ENCODE assay signal across 20 cellular contexts in the genomic region with DNA sequence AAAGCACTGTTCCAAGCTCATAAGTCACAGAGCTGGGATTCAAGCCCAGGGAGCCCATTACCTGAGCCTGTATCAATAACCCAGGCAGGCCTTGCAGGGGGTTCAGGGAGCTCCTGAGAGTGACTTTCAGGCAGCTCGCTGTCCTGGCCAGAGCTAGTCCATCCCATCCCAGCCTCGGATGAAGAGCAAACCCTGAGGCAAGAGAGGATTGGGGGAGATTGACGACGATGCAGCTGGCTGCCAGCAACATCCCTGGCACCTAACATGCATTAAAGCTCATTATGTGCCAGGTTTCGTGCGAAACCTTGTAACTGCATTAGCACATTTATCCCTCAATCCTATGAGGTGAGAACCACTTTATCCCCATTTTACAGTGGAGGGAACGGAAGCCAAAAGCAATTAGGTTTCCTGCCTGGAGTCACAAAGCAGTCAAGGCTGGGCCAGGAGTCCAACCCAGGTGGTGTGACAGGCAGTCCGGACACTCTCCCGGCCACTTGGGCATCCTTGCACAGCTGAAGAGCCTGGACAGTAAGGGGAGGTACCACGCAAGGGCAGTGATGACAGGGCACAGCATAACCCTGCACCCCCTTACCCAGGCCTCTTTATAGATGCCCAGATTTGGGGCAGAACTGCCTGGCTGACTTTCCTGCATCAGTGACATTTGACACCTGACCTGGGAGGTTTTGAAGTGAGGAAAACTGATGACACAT.
DNase-seq lines count a peak whose midpoint lies in the region; ATAC-seq and TF ChIP-seq lines count a peak whose summit lies in the region.
"Had no signal": no experiment of that assay in that cellular context is flagged by ENCODE, and none has a peak within 500 bp of the region (broad histone marks: within the 10 kb centered on the region; RNA-seq: fewer than 3 reads in every experiment).

No MANE protein-coding gene starts in this region.

- ATAC-seq in activated CD8-positive, alpha-beta T cell treated with anti-CD3 and anti-CD28 coated beads for 36 hours = no peak
- ATAC-seq in HG03571 (IDR thresholded peaks at IDR 0.05; ENCODE audit: unreplicated experiment) = no peak
- no peak for ATAC-seq in activated CD8-positive, alpha-beta memory T cell treated with anti-CD3 and anti-CD28 coated beads, Interleukin-2, amount 10 ng/mL, durations not matched to agents 7 days and 5 days
- ATAC-seq in GM19324 (IDR thresholded peaks at IDR 0.05; ENCODE audit: low FRiP score, unreplicated experiment) = no peak
- ATAC-seq: CD8-positive, alpha-beta T cell; HCT116; K562; Right ventricle myocardium inferior had no signal

- intact Hi-C loops in activated CD8-positive, alpha-beta T cell treated with anti-CD3 and anti-CD28 coated beads for 36 hours (cut with micrococcal nuclease) = no loop called here

- CTCF ChIA-PET in activated CD8-positive, alpha-beta T cell treated with anti-CD3 and anti-CD28 coated beads for 36 hours (lab: Charles Lee) = interaction anchor here (1.4 kb wide), 1 partner anchor 166 kb away, joined by 5 read pairs; no protein-coding TSS in a partner anchor
- CTCF ChIA-PET in activated CD8-positive, alpha-beta memory T cell treated with anti-CD3 and anti-CD28 coated beads, Interleukin-2, amount 10 ng/mL, durations not matched to agents 7 days and 5 days (lab: Charles Lee) = interaction anchor here (1.4 kb wide), 1 partner anchor 166 kb away, joined by 3 read pairs; no protein-coding TSS in a partner anchor

- H3K9ac ChIP-seq in BLaER1 treated with 17β-estradiol and CSF1 and Interleukin-3, amounts not matched to agents 10 nM and 100 nM = peak overlapping the region in 3 of 11 experiments; percentile 61 to 68 (median 65); a peak in 4 of 22 replicates
- no peak overlapping the region; the same call in 1 of the 2 replicates for H3K9ac ChIP-seq in Karpas-422 (ENCODE audit: low read length)

- POLR2A ChIA-PET in activated CD8-positive, alpha-beta T cell treated with anti-CD3 and anti-CD28 coated beads for 36 hours (lab: Charles Lee) = interaction anchor here (1.4 kb wide), 1 partner anchor 9 kb away, joined by 3 read pairs; no protein-coding TSS in a partner anchor

- no peak overlapping the region for H3K4me3 ChIP-seq in BLaER1 treated with 17β-estradiol and CSF1 and Interleukin-3, amounts not matched to agents 10 nM and 100 nM
- H3K4me3 ChIP-seq in Karpas-422 (ENCODE audit: low read length) (peak overlapping the region; percentile 63; the same call in 1 of the 2 replicates), coronary artery (no peak overlapping the region), osteoblast (ENCODE audit: insufficient read depth, low read length) (no peak overlapping the region)
- H3K4me3 ChIP-seq: K562, SJSA1 had no signal

- H3K9me3 Mint-ChIP-seq in activated CD8-positive, alpha-beta T cell treated with anti-CD3 and anti-CD28 coated beads for 36 hours = peaks cover 13% of the 10 kb centered on the region
- H3K9me3 Mint-ChIP-seq in activated CD8-positive, alpha-beta memory T cell treated with anti-CD3 and anti-CD28 coated beads, Interleukin-2, amount 10 ng/mL, durations not matched to agents 7 days and 5 days (ENCODE audit: low read depth) = peaks cover 17% of the 10 kb centered on the region
- H3K9me3 Mint-ChIP-seq: CD8-positive, alpha-beta T cell had no signal

- H3K27ac ChIP-seq in BLaER1 treated with 17β-estradiol and CSF1 and Interleukin-3, amounts not matched to agents 10 nM and 100 nM = no peak overlapping the region
- H3K27ac ChIP-seq in Karpas-422 (ENCODE audit: low read length) = peak overlapping the region; percentile 11; the same call in 1 of the 2 replicates
- peak overlapping the region; percentile 52 to 91 for H3K27ac ChIP-seq in coronary artery
- H3K27ac ChIP-seq in osteoblast (ENCODE audit: low read depth, low read length) = no peak overlapping the region
- H3K27ac ChIP-seq: SJSA1 had no signal

- no peaks in the 10 kb centered on the region for H3K9me3 ChIP-seq in BLaER1 treated with 17β-estradiol and CSF1 and Interleukin-3, amounts not matched to agents 10 nM and 100 nM (replicated peaks in 1 of 11)
- H3K9me3 ChIP-seq in Karpas-422 (ENCODE audit: low read length) (0 out of 2 replicates have a peak, but pooled peaks cover 4% of the 10 kb centered on the region), osteoblast (ENCODE audit: low read depth, low read length) (no peaks in the 10 kb centered on the region)

- H3K27me3 Mint-ChIP-seq in activated CD8-positive, alpha-beta T cell treated with anti-CD3 and anti-CD28 coated beads for 36 hours = peaks cover 5% of the 10 kb centered on the region
- H3K27me3 Mint-ChIP-seq in activated CD8-positive, alpha-beta memory T cell treated with anti-CD3 and anti-CD28 coated beads, Interleukin-2, amount 10 ng/mL, durations not matched to agents 7 days and 5 days = no peaks in the 10 kb centered on the region

- H3K9me2 ChIP-seq in Karpas-422 (replicated peaks; ENCODE audit: insufficient read depth, low read length) = no peaks in the 10 kb centered on the region

- 0 out of 22 replicates have a peak, but pooled peaks cover 0 to 4% (median 0%) of the 10 kb centered on the region in 11 experiments for H4K20me1 ChIP-seq in BLaER1 treated with 17β-estradiol and CSF1 and Interleukin-3, amounts not matched to agents 10 nM and 100 nM
- H4K20me1 ChIP-seq in Karpas-422 (ENCODE audit: insufficient read depth, low read depth, low read length) (no peaks in the 10 kb centered on the region; the same call in 1 of the 2 replicates), osteoblast (ENCODE audit: insufficient read depth, low read length) (no peaks in the 10 kb centered on the region)

- H3K27ac Mint-ChIP-seq in activated CD8-positive, alpha-beta T cell treated with anti-CD3 and anti-CD28 coated beads for 36 hours = no peak overlapping the region
- no peak overlapping the region for H3K27ac Mint-ChIP-seq in activated CD8-positive, alpha-beta memory T cell treated with anti-CD3 and anti-CD28 coated beads, Interleukin-2, amount 10 ng/mL, durations not matched to agents 7 days and 5 days
- H3K27ac Mint-ChIP-seq: CD8-positive, alpha-beta T cell had no signal

- TF ChIP-seq CTCF in coronary artery (IDR thresholded peaks at IDR 0.05) (no peak), osteoblast (IDR thresholded peaks at IDR 0.05; ENCODE audit: extremely low read depth, low read depth, low read length) (no peak)
- no peak for TF ChIP-seq CTCF in activated CD8-positive, alpha-beta T cell treated with anti-CD3 and anti-CD28 coated beads for 36 hours (IDR thresholded peaks at IDR 0.05)

- no peaks in the 10 kb centered on the region for H3K36me3 Mint-ChIP-seq in activated CD8-positive, alpha-beta T cell treated with anti-CD3 and anti-CD28 coated beads for 36 hours (ENCODE audit: low read depth)
- peaks cover 10% of the 10 kb centered on the region for H3K36me3 Mint-ChIP-seq in activated CD8-positive, alpha-beta memory T cell treated with anti-CD3 and anti-CD28 coated beads, Interleukin-2, amount 10 ng/mL, durations not matched to agents 7 days and 5 days
- H3K36me3 Mint-ChIP-seq: CD8-positive, alpha-beta T cell had no signal

- H2AFZ ChIP-seq in Karpas-422 (ENCODE audit: low read length) = no peak overlapping the region
- no peak overlapping the region for H2AFZ ChIP-seq in osteoblast (ENCODE audit: low read length)

- H3K27me3 ChIP-seq in BLaER1 treated with 17β-estradiol and CSF1 and Interleukin-3, amounts not matched to agents 10 nM and 100 nM = peaks cover 0 to 7% (median 0%) of the 10 kb centered on the region in 11 experiments; a peak in 1 of 22 replicates
- H3K27me3 ChIP-seq in Karpas-422 (ENCODE audit: low read length) = no peaks in the 10 kb centered on the region
- peaks cover 3% of the 10 kb centered on the region for H3K27me3 ChIP-seq in osteoblast (ENCODE audit: insufficient read depth, low read length)
- H3K27me3 ChIP-seq: SJSA1 had no signal

- no peak for DNase-seq in Karpas-422
- peak; percentile 62 for DNase-seq in coronary artery (ENCODE audit: low spot score)
- peak; percentile 27 for DNase-seq in osteoblast (ENCODE audit: insufficient read length, low spot score, missing footprints)
- DNase-seq in activated CD8-positive, alpha-beta T cell treated with anti-CD3 and anti-CD28 coated beads for 36 hours = no peak
- no peak for DNase-seq in activated CD8-positive, alpha-beta memory T cell treated with anti-CD3 and anti-CD28 coated beads, Interleukin-2, amount 10 ng/mL, durations not matched to agents 7 days and 5 days
- DNase-seq: CD8-positive, alpha-beta T cell; DMS153; GOT3; NCI-H1105 treated with DMSO at 0.1 percent for 48 hours; NCI-H2029 treated with DMSO at 0.1 percent for 48 hours; NCI-H345; NCI-H82; OCI-M1 had no signal

- no peak overlapping the region for H3K4me3 Mint-ChIP-seq in activated CD8-positive, alpha-beta T cell treated with anti-CD3 and anti-CD28 coated beads for 36 hours
- no peak overlapping the region for H3K4me3 Mint-ChIP-seq in activated CD8-positive, alpha-beta memory T cell treated with anti-CD3 and anti-CD28 coated beads, Interleukin-2, amount 10 ng/mL, durations not matched to agents 7 days and 5 days
- H3K4me3 Mint-ChIP-seq: CD8-positive, alpha-beta T cell had no signal

- peak overlapping the region; percentile 73 to 97 (median 93); a peak in 20 of 22 replicates for H3K4me2 ChIP-seq in BLaER1 treated with 17β-estradiol and CSF1 and Interleukin-3, amounts not matched to agents 10 nM and 100 nM
- H3K4me2 ChIP-seq in Karpas-422 (ENCODE audit: low read depth, low read length, poor library complexity, severe bottlenecking) (peak overlapping the region; percentile 80), osteoblast (ENCODE audit: insufficient read depth, low read length) (no peak overlapping the region)

- no peaks in the 10 kb centered on the region for H3K79me2 ChIP-seq in Karpas-422 (ENCODE audit: low read length)
- no peaks in the 10 kb centered on the region for H3K79me2 ChIP-seq in osteoblast (ENCODE audit: insufficient read depth, low read length)

- no peaks in the 10 kb centered on the region for H3K36me3 ChIP-seq in BLaER1 treated with 17β-estradiol and CSF1 and Interleukin-3, amounts not matched to agents 10 nM and 100 nM
- H3K36me3 ChIP-seq in Karpas-422 (ENCODE audit: insufficient read depth, low read length) = no peaks in the 10 kb centered on the region
- H3K36me3 ChIP-seq in osteoblast (ENCODE audit: insufficient read depth, low read length) = no peaks in the 10 kb centered on the region
- H3K36me3 ChIP-seq: SJSA1 had no signal

- H3K4me1 Mint-ChIP-seq in activated CD8-positive, alpha-beta T cell treated with anti-CD3 and anti-CD28 coated beads for 36 hours (ENCODE audit: low read depth) = peaks cover 8% of the 10 kb centered on the region
- H3K4me1 Mint-ChIP-seq in activated CD8-positive, alpha-beta memory T cell treated with anti-CD3 and anti-CD28 coated beads, Interleukin-2, amount 10 ng/mL, durations not matched to agents 7 days and 5 days = peaks cover 14% of the 10 kb centered on the region

- H3K4me1 ChIP-seq in BLaER1 treated with 17β-estradiol and CSF1 and Interleukin-3, amounts not matched to agents 10 nM and 100 nM = peaks cover 31 to 46% (median 40%) of the 10 kb centered on the region in 10 experiments
- H3K4me1 ChIP-seq in Karpas-422 (ENCODE audit: low read length) = peaks cover 30% of the 10 kb centered on the region
- H3K4me1 ChIP-seq in osteoblast (ENCODE audit: insufficient read depth, low read length) = peaks cover 23% of the 10 kb centered on the region
- H3K4me1 ChIP-seq: SJSA1 had no signal

Comparison
In these comparisons a context has a peak if more than half of its experiments do, and no peak if none do; other contexts are left out.
1. H3K27ac ChIP-seq: peak in Karpas-422 (single experiment) and coronary artery (2 of 2); none in BLaER1 treated with 17β-estradiol and CSF1 and Interleukin-3, amounts not matched to agents 10 nM and 100 nM (0 of 11) and osteoblast (single experiment).
2. DNase-seq: peak in coronary artery (single experiment) and osteoblast (single experiment); none in Karpas-422 (single experiment), activated CD8-positive, alpha-beta T cell treated with anti-CD3 and anti-CD28 coated beads for 36 hours (single experiment) and activated CD8-positive, alpha-beta memory T cell treated with anti-CD3 and anti-CD28 coated beads, Interleukin-2, amount 10 ng/mL, durations not matched to agents 7 days and 5 days (single experiment).